In genomic region chr9:6669881-6670280, GRCh38 we compare ENCODE assay signal across 26 cellular contexts. TPM values are rescaled to one million over a fixed set of nuclear protein-coding genes. Genes with fewer than 3 reads are reported as not detected.
"Had no signal": no experiment of that assay in that cellular context is flagged by ENCODE, and none has a peak within 500 bp of the region (broad histone marks: within the 10 kb centered on the region; RNA-seq: fewer than 3 reads in every experiment).

No MANE protein-coding gene starts in this region.

- H3K27me3 ChIP-seq: neural progenitor cell, ovary, right lobe of liver, stomach, thyroid gland, tibial nerve, upper lobe of left lung, vagina had no signal

- ATAC-seq: natural killer cell; psoas muscle; right cardiac atrium; right lobe of liver; stimulated activated effector memory CD8-positive, alpha-beta T cell treated with anti-CD3 and anti-CD28 coated beads, Interleukin-12 subunit alpha, Interleukin-12 subunit beta, amount 100 ng/mL, for 72 hours; stimulated activated naive B cell treated with anti-CD40 and anti-IgM and Interleukin-4, amounts not matched to agents 10 μg/mL and 1 μg/mL and 100 μg/mL, for 72 hours had no signal

- H3K4me3 ChIP-seq: neural progenitor cell, ovary, psoas muscle, right lobe of liver, skin epidermis, smooth muscle cell, stomach, thoracic aorta, thyroid gland, tibial nerve, upper lobe of left lung, vagina had no signal

- H3K9me3 ChIP-seq: ovary, psoas muscle, right lobe of liver, stomach, thoracic aorta, thyroid gland, tibial nerve, upper lobe of left lung, vagina had no signal

- H3K4me1 ChIP-seq: neural progenitor cell, parathyroid adenoma, psoas muscle, thyroid gland, tibial nerve, upper lobe of left lung, vagina had no signal

- FAIRE-seq: urothelium cell line had no signal

- H3K27ac ChIP-seq: neural progenitor cell, ovary, parathyroid adenoma, psoas muscle, right lobe of liver, skin epidermis, stomach, thoracic aorta, thyroid gland, tibial nerve, upper lobe of left lung, vagina had no signal

- H3K36me3 ChIP-seq: neural progenitor cell, ovary, right lobe of liver, stomach, thoracic aorta, thyroid gland, tibial nerve, upper lobe of left lung, vagina had no signal

- DNase-seq: natural killer cell; occipital lobe; ovary; psoas muscle; right cardiac atrium; right lobe of liver; stimulated activated CD4-positive, alpha-beta T cell treated with anti-CD3 and anti-CD28 coated beads, Interleukin-15, amount 100 ng/mL, for 24 hours; stimulated activated CD4-positive, alpha-beta T cell treated with anti-CD3 and anti-CD28 coated beads, Interleukin-2, amount 100 ng/mL, for 24 hours; stimulated activated CD4-positive, alpha-beta T cell treated with anti-CD3 and anti-CD28 coated beads, Interleukin-2, amount 100 ng/mL, for 48 hours; stimulated activated CD4-positive, alpha-beta T cell treated with anti-CD3 and anti-CD28 coated beads, Interleukin-4, amount 100 ng/mL, for 24 hours; stimulated activated naive B cell treated with anti-CD40 and anti-IgM and Interleukin-4, amounts not matched to agents 10 μg/mL and 1 μg/mL and 100 μg/mL, for 72 hours; stimulated activated naive CD4-positive, alpha-beta T cell treated with Interleukin-2 at 50 U/mL for 16 hours; stomach; thyroid gland; trophoblast cell; upper lobe of left lung had no signal

RNA-seq across cellular contexts. Expression of gene GLDC, which starts 24.4 kb away (rescaled TPM):
- total RNA-seq: subcutaneous adipose tissue had no signal
